1 cellular context compared by ENCODE assay signal in genomic region chr11:13010737-13011342, GRCh38.
TF ChIP-seq lines count a peak whose summit lies in the region.

No MANE protein-coding gene starts in this region.

TF ChIP-seq in GM23338, 12 proteins besides CTCF, POLR2A, EP300 and RAD21 (continued from another document):
- no peak for TF ChIP-seq ZNF462 (CRISPR knock-in tag; IDR thresholded peaks at IDR 0.05)
- TF ChIP-seq REST (IDR thresholded peaks at IDR 0.05; ENCODE audit: unreplicated experiment) = no peak
- TF ChIP-seq POLR2AphosphoS5 (IDR thresholded peaks at IDR 0.05; ENCODE audit: low read depth) = no peak
- TF ChIP-seq ETS1 (IDR thresholded peaks at IDR 0.05) = no peak
